Comparison of ENCODE assay signal across 1 cellular context in the genomic region with DNA sequence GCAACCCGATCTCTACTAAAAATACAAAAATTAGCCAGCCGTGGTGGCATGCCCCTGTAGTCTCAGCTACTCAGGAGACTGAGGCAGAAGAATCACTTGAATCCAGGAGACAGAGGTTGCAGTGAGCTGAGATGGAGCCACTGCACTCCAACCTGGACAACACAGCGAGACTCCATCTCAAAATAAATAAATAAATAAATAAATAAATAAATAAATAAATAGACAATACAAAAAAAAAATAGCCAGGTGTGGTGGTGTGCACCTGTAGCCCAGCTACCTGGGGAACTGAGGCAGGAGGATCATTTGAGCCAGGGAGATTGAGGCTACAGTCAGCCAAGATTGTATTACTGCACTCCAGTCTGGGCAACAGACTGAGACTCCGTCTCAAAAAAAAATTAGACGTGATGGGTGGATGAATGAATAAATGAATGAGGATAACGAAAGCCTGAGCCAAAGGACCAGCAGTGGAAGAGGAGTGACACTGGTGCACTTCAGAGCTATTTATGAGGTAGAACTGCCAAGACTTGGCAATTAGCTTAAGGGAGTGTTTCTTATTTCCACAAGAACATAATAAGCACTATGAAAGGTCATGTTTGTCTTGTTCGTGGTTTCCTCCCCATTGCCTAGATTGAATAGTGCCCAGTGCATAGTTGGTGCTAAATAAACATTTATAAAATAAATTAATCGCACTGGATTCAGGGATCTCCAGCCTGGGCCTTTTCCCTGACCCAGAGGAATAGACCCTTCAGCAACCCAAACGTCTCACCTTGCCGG.
TF ChIP-seq lines count a peak whose summit lies in the region.

No MANE protein-coding gene starts in this region.

TF ChIP-seq in HEK293, 187 proteins besides CTCF, POLR2A, EP300 and RAD21 (continued from another document and continues in another):
- peak; percentile 88 for TF ChIP-seq WT1 (tag by site-specific recombination; IDR thresholded peaks at IDR 0.05)
- TF ChIP-seq ZNF701 (tag by site-specific recombination; IDR thresholded peaks at IDR 0.05): no peak
- 0 out of 2 replicates have a peak, but pooled peaks have one; percentile 41 for TF ChIP-seq KLF7 (tag by site-specific recombination; IDR thresholded peaks at IDR 0.05; ENCODE audit: borderline replicate concordance)
- TF ChIP-seq ZNF48 (tag by site-specific recombination; IDR thresholded peaks at IDR 0.05): no peak
- no peak for TF ChIP-seq ZNF184 (tag by site-specific recombination; IDR thresholded peaks at IDR 0.05)
- 0 out of 2 replicates have a peak, but pooled peaks have one; percentile 41 for TF ChIP-seq GFI1B (tag by site-specific recombination; IDR thresholded peaks at IDR 0.05)
- TF ChIP-seq ZNF132 (tag by site-specific recombination; IDR thresholded peaks at IDR 0.05; ENCODE audit: borderline replicate concordance): no peak
- TF ChIP-seq, protein P1, sequence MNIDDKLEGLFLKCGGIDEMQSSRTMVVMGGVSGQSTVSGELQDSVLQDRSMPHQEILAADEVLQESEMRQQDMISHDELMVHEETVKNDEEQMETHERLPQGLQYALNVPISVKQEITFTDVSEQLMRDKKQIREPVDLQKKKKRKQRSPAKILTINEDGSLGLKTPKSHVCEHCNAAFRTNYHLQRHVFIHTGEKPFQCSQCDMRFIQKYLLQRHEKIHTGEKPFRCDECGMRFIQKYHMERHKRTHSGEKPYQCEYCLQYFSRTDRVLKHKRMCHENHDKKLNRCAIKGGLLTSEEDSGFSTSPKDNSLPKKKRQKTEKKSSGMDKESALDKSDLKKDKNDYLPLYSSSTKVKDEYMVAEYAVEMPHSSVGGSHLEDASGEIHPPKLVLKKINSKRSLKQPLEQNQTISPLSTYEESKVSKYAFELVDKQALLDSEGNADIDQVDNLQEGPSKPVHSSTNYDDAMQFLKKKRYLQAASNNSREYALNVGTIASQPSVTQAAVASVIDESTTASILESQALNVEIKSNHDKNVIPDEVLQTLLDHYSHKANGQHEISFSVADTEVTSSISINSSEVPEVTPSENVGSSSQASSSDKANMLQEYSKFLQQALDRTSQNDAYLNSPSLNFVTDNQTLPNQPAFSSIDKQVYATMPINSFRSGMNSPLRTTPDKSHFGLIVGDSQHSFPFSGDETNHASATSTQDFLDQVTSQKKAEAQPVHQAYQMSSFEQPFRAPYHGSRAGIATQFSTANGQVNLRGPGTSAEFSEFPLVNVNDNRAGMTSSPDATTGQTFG (tag by site-specific recombination; IDR thresholded peaks at IDR 0.05; ENCODE audit: borderline replicate concordance): no peak
- TF ChIP-seq ZBTB26 (tag by site-specific recombination; optimal IDR thresholded peaks at IDR 0.05): no peak
- TF ChIP-seq ZSCAN16 (tag by site-specific recombination; IDR thresholded peaks at IDR 0.05): no peak
- no peak for TF ChIP-seq ZNF10 (tag by site-specific recombination; IDR thresholded peaks at IDR 0.05)
- TF ChIP-seq ZNF660 (tag by site-specific recombination; IDR thresholded peaks at IDR 0.05): no peak
- no peak for TF ChIP-seq MYNN (tag by site-specific recombination; IDR thresholded peaks at IDR 0.05; ENCODE audit: borderline replicate concordance)
- TF ChIP-seq ZBTB21 (tag by site-specific recombination; IDR thresholded peaks at IDR 0.05): peak; percentile 33; the same call in 1 of the 2 replicates
- no peak for TF ChIP-seq ELK4 (IDR thresholded peaks at IDR 0.05; ENCODE audit: borderline replicate concordance, low read depth, low read length)
- TF ChIP-seq GLI4 (tag by site-specific recombination; IDR thresholded peaks at IDR 0.05): no peak
- TF ChIP-seq ZNF514 (tag by site-specific recombination; IDR thresholded peaks at IDR 0.05): no peak
- TF ChIP-seq, protein P2, sequence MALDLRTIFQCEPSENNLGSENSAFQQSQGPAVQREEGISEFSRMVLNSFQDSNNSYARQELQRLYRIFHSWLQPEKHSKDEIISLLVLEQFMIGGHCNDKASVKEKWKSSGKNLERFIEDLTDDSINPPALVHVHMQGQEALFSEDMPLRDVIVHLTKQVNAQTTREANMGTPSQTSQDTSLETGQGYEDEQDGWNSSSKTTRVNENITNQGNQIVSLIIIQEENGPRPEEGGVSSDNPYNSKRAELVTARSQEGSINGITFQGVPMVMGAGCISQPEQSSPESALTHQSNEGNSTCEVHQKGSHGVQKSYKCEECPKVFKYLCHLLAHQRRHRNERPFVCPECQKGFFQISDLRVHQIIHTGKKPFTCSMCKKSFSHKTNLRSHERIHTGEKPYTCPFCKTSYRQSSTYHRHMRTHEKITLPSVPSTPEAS (tag by site-specific recombination; IDR thresholded peaks at IDR 0.05): no peak
- no peak for TF ChIP-seq ZNF624 (tag by site-specific recombination; IDR thresholded peaks at IDR 0.05)
- TF ChIP-seq TRIM28 (IDR thresholded peaks at IDR 0.05; ENCODE audit: borderline replicate concordance, low read length): no peak
- TF ChIP-seq SP7 (tag by site-specific recombination; IDR thresholded peaks at IDR 0.05): no peak
- TF ChIP-seq YY2 (tag by site-specific recombination; IDR thresholded peaks at IDR 0.05): no peak
- no peak for TF ChIP-seq ZIC2 (tag by site-specific recombination; IDR thresholded peaks at IDR 0.05)
- peak; percentile 67 for TF ChIP-seq ZNF555 (tag by site-specific recombination; conservative IDR thresholded peaks at IDR 0.05)
- no peak for TF ChIP-seq ZNF704 (tag by site-specific recombination; IDR thresholded peaks at IDR 0.05)
- TF ChIP-seq PRDM1 (tag by site-specific recombination; IDR thresholded peaks at IDR 0.05): no peak
- no peak for TF ChIP-seq ZNF311 (tag by site-specific recombination; IDR thresholded peaks at IDR 0.05; ENCODE audit: borderline replicate concordance)
- TF ChIP-seq ZBTB11 (tag by site-specific recombination; conservative IDR thresholded peaks at IDR 0.05; ENCODE audit: low read depth): peak; percentile 71
- no peak; the same call in 1 of the 2 replicates for TF ChIP-seq SP3 (tag by site-specific recombination; IDR thresholded peaks at IDR 0.05)
- no peak for TF ChIP-seq ZNF423 (tag by site-specific recombination; IDR thresholded peaks at IDR 0.05)
- no peak for TF ChIP-seq GLIS1 (tag by site-specific recombination; IDR thresholded peaks at IDR 0.05)
- TF ChIP-seq ZNF623 (tag by site-specific recombination; IDR thresholded peaks at IDR 0.05): peak; percentile 63
- TF ChIP-seq ZNF24 (tag by site-specific recombination; IDR thresholded peaks at IDR 0.05): no peak
- TF ChIP-seq ZNF174 (tag by site-specific recombination; IDR thresholded peaks at IDR 0.05): no peak
- no peak for TF ChIP-seq ZNF121 (tag by site-specific recombination; IDR thresholded peaks at IDR 0.05)
- no peak for TF ChIP-seq BCL6B (tag by site-specific recombination; IDR thresholded peaks at IDR 0.05)
- no peak for TF ChIP-seq ZBTB1 (tag by site-specific recombination; IDR thresholded peaks at IDR 0.05)
- no peak for TF ChIP-seq KLF9 (tag by site-specific recombination; IDR thresholded peaks at IDR 0.05; ENCODE audit: low read depth)
- no peak for TF ChIP-seq RBAK (tag by site-specific recombination; IDR thresholded peaks at IDR 0.05)
- no peak for TF ChIP-seq ZNF610 (tag by site-specific recombination; IDR thresholded peaks at IDR 0.05; ENCODE audit: borderline replicate concordance)
- TF ChIP-seq ZNF350 (tag by site-specific recombination; IDR thresholded peaks at IDR 0.05): no peak
- TF ChIP-seq, protein P3, sequence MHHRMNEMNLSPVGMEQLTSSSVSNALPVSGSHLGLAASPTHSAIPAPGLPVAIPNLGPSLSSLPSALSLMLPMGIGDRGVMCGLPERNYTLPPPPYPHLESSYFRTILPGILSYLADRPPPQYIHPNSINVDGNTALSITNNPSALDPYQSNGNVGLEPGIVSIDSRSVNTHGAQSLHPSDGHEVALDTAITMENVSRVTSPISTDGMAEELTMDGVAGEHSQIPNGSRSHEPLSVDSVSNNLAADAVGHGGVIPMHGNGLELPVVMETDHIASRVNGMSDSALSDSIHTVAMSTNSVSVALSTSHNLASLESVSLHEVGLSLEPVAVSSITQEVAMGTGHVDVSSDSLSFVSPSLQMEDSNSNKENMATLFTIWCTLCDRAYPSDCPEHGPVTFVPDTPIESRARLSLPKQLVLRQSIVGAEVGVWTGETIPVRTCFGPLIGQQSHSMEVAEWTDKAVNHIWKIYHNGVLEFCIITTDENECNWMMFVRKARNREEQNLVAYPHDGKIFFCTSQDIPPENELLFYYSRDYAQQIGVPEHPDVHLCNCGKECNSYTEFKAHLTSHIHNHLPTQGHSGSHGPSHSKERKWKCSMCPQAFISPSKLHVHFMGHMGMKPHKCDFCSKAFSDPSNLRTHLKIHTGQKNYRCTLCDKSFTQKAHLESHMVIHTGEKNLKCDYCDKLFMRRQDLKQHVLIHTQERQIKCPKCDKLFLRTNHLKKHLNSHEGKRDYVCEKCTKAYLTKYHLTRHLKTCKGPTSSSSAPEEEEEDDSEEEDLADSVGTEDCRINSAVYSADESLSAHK (tag by site-specific recombination; IDR thresholded peaks at IDR 0.05): no peak
- no peak for TF ChIP-seq ZNF366 (tag by site-specific recombination; conservative IDR thresholded peaks at IDR 0.05)
- peak; percentile 65; the same call in 1 of the 2 replicates for TF ChIP-seq ZNF433 (tag by site-specific recombination; IDR thresholded peaks at IDR 0.05; ENCODE audit: low read depth)
- TF ChIP-seq ZNF274 (IDR thresholded peaks at IDR 0.05; ENCODE audit: low read length): no peak
- TF ChIP-seq ZNF274 (tag by site-specific recombination; IDR thresholded peaks at IDR 0.05; ENCODE audit: borderline replicate concordance): no peak
- peak; percentile 56; the same call in 1 of the 2 replicates for TF ChIP-seq ZBTB8A (tag by site-specific recombination; IDR thresholded peaks at IDR 0.05)
- no peak for TF ChIP-seq ZNF621 (tag by site-specific recombination; IDR thresholded peaks at IDR 0.05)
